Comparison of ENCODE assay signal across 1 cellular context in genomic region chr15:35871812-35872211, GRCh38.
TF ChIP-seq lines count a peak whose summit lies in the region.

No MANE protein-coding gene starts in this region.

TF ChIP-seq in SK-N-SH, 30 proteins besides CTCF, POLR2A, EP300 and RAD21 (continued from another document):
- TF ChIP-seq ZBTB33 (IDR thresholded peaks at IDR 0.05; ENCODE audit: borderline replicate concordance, low read depth): no peak
- no peak for TF ChIP-seq JUND (IDR thresholded peaks at IDR 0.05)
- TF ChIP-seq FOXM1 (IDR thresholded peaks at IDR 0.05; ENCODE audit: low read depth): no peak
- peak; percentile 14; the same call in 1 of the 2 replicates for TF ChIP-seq SMC3 (IDR thresholded peaks at IDR 0.05; ENCODE audit: low read depth, low read length)
- TF ChIP-seq USF2 (IDR thresholded peaks at IDR 0.05; ENCODE audit: borderline replicate concordance, low read depth, low read length): no peak
- peak; percentile 53 for TF ChIP-seq TCF12 (IDR thresholded peaks at IDR 0.05)
- peak; percentile 96 for TF ChIP-seq RCOR1 (IDR thresholded peaks at IDR 0.05; ENCODE audit: low read length)
- peak; percentile 69; the same call in 1 of the 2 replicates for TF ChIP-seq MXI1 (IDR thresholded peaks at IDR 0.05; ENCODE audit: low read depth, low read length)
- TF ChIP-seq FOSL2 (IDR thresholded peaks at IDR 0.05; ENCODE audit: borderline replicate concordance, low read depth): no peak
